In genomic region chr3:103968131-103968530, GRCh38 we compare ENCODE assay signal across 21 cellular contexts.
DNase-seq lines count a peak whose midpoint lies in the region; ATAC-seq and TF ChIP-seq lines count a peak whose summit lies in the region.
"Had no signal": no experiment of that assay in that cellular context is flagged by ENCODE, and none has a peak within 500 bp of the region (broad histone marks: within the 10 kb centered on the region; RNA-seq: fewer than 3 reads in every experiment).

No MANE protein-coding gene starts in this region.

- H3K27ac Mint-ChIP-seq in natural killer cell: no peak overlapping the region
- H3K27ac Mint-ChIP-seq: activated naive CD8-positive, alpha-beta T cell treated with anti-CD3 and anti-CD28 coated beads, Interleukin-2, amount 10 ng/mL, durations not matched to agents 7 days and 5 days; CD4-positive, alpha-beta T cell; HFFc6 had no signal

- no peaks in the 10 kb centered on the region for H3K36me3 ChIP-seq in left lung
- H3K36me3 ChIP-seq: sigmoid colon had no signal

- ATAC-seq in GM18858 (IDR thresholded peaks at IDR 0.05; ENCODE audit: unreplicated experiment): peak; percentile 45
- peak; percentile 47 for ATAC-seq in GM19468 (IDR thresholded peaks at IDR 0.05; ENCODE audit: extremely low read depth, unreplicated experiment)
- ATAC-seq in HG02938 (IDR thresholded peaks at IDR 0.05; ENCODE audit: unreplicated experiment): peak; percentile 68
- ATAC-seq in HG03439 (IDR thresholded peaks at IDR 0.05; ENCODE audit: unreplicated experiment): peak; percentile 47
- no peak for ATAC-seq in left lung
- ATAC-seq in natural killer cell: no peak
- ATAC-seq: activated T-cell treated with anti-CD3 and anti-CD28 coated beads, Interleukin-2, amount 50 U/mL, for 4 hours had no signal

- H3K9me3 ChIP-seq in left lung: peaks cover 0 to 2% of the 10 kb centered on the region in 2 donors
- H3K9me3 ChIP-seq: sigmoid colon had no signal

- H3K4me3 Mint-ChIP-seq in natural killer cell: no peak overlapping the region
- H3K4me3 Mint-ChIP-seq: activated naive CD8-positive, alpha-beta T cell treated with anti-CD3 and anti-CD28 coated beads, Interleukin-2, amount 10 ng/mL, durations not matched to agents 7 days and 5 days; activated T-cell treated with anti-CD3 and anti-CD28 coated beads, Interleukin-2, amount 50 U/mL, for 4 hours; CD4-positive, alpha-beta T cell; HFFc6 had no signal

- no peak for DNase-seq in GDM1 (lab: John Stamatoyannopoulos, UW)
- no peak for DNase-seq in SHP77 (lab: John Stamatoyannopoulos, UW)
- no peak for DNase-seq in left lung
- DNase-seq in natural killer cell: no peak
- DNase-seq: activated CD4-positive, alpha-beta T cell treated with anti-CD3 and anti-CD28 coated beads, Interleukin-2, amount 50 U/mL, for 48 hours; activated naive CD8-positive, alpha-beta T cell treated with anti-CD3 and anti-CD28 coated beads, Interleukin-2, amount 10 ng/mL, durations not matched to agents 7 days and 5 days; activated T-cell treated with anti-CD3 and anti-CD28 coated beads, Interleukin-2, amount 50 U/mL, for 4 hours; CD4-positive, alpha-beta T cell; dorsolateral prefrontal cortex; EL; erythroblast; HFFc6; Kasumi-1; NCI-H2171; occipital lobe; sigmoid colon; stimulated activated CD4-positive, alpha-beta T cell treated with anti-CD3 and anti-CD28 coated beads, Interleukin-2, amount 100 ng/mL, for 24 hours had no signal

- no peaks in the 10 kb centered on the region for H3K27me3 Mint-ChIP-seq in natural killer cell (ENCODE audit: low read depth in 2 of 2)
- H3K27me3 Mint-ChIP-seq: activated naive CD8-positive, alpha-beta T cell treated with anti-CD3 and anti-CD28 coated beads, Interleukin-2, amount 10 ng/mL, durations not matched to agents 7 days and 5 days; CD4-positive, alpha-beta T cell had no signal

- TF ChIP-seq CTCF in left lung (IDR thresholded peaks at IDR 0.05): no peak
- no peak for TF ChIP-seq CTCF in natural killer cell (IDR thresholded peaks at IDR 0.05)

- no peaks in the 10 kb centered on the region for H3K4me1 Mint-ChIP-seq in natural killer cell
- H3K4me1 Mint-ChIP-seq: activated naive CD8-positive, alpha-beta T cell treated with anti-CD3 and anti-CD28 coated beads, Interleukin-2, amount 10 ng/mL, durations not matched to agents 7 days and 5 days had no signal

- no peak overlapping the region for H3K4me3 ChIP-seq in left lung
- H3K4me3 ChIP-seq: dorsolateral prefrontal cortex, sigmoid colon had no signal

- no peaks in the 10 kb centered on the region for H3K27me3 ChIP-seq in left lung
- H3K27me3 ChIP-seq: dorsolateral prefrontal cortex, sigmoid colon had no signal

- peaks cover 3% of the 10 kb centered on the region for H3K36me3 Mint-ChIP-seq in natural killer cell
- H3K36me3 Mint-ChIP-seq: activated naive CD8-positive, alpha-beta T cell treated with anti-CD3 and anti-CD28 coated beads, Interleukin-2, amount 10 ng/mL, durations not matched to agents 7 days and 5 days had no signal

- H3K4me1 ChIP-seq in left lung: no peaks in the 10 kb centered on the region
- H3K4me1 ChIP-seq: sigmoid colon had no signal

- intact Hi-C loops in left lung (cut with DNase I) (no loop called here), natural killer cell (cut with micrococcal nuclease) (no loop called here)

- H3K27ac ChIP-seq in left lung: no peak overlapping the region
- H3K27ac ChIP-seq: dorsolateral prefrontal cortex, sigmoid colon had no signal

- H3K9me3 Mint-ChIP-seq in natural killer cell: peaks cover 11 to 22% of the 10 kb centered on the region in 2 donors
- H3K9me3 Mint-ChIP-seq: activated naive CD8-positive, alpha-beta T cell treated with anti-CD3 and anti-CD28 coated beads, Interleukin-2, amount 10 ng/mL, durations not matched to agents 7 days and 5 days; CD4-positive, alpha-beta T cell had no signal

Comparison
In these comparisons a context has a peak if more than half of its experiments do, and no peak if none do; other contexts are left out.
1. ATAC-seq: peak in GM18858 (single experiment), GM19468 (single experiment), HG02938 (single experiment) and HG03439 (single experiment); none in left lung (single experiment) and natural killer cell (0 of 3).